1 cellular context compared by ENCODE assay signal in the genomic region with DNA sequence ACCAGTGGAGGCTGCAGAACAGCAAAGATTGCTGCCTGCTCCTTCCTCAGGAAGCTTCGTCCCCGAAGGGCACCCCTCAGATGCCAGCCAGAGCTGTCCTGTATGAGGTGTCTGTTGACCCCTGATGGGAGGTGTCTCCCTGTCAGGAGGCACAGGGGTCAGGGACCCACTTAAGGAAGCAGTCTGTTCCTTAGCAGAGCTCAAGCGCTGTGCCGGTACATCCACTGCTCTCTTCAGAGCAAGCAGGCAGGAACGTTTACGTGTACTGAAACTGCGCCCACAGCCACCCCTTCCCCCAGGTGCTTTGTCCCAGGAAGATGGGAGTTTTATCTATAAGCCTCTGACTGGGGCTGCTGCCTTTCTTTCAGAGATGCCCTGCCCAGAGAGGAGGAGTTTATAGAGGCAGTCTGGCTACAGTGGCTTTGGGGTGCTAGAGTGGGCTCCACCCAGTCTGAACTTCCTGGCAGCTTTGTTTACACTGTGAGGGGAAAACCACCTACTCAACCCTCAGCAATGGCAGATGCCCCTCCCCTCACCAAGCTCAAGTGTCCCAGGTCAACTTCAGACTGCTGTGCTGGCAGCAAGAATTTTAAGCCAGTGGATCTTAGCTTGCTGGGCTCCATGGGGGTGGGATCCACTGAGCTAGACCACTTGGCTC.
TF ChIP-seq lines count a peak whose summit lies in the region.

No MANE protein-coding gene starts in this region.

TF ChIP-seq in HepG2, 621 proteins besides CTCF, POLR2A, EP300 and RAD21:
- 0 out of 2 replicates have a peak, but pooled peaks have one; percentile 14 for TF ChIP-seq SP5 (CRISPR knock-in tag; IDR thresholded peaks at IDR 0.05; ENCODE audit: borderline replicate concordance, low read depth)
